8 cellular contexts compared by ENCODE assay signal in the genomic region with DNA sequence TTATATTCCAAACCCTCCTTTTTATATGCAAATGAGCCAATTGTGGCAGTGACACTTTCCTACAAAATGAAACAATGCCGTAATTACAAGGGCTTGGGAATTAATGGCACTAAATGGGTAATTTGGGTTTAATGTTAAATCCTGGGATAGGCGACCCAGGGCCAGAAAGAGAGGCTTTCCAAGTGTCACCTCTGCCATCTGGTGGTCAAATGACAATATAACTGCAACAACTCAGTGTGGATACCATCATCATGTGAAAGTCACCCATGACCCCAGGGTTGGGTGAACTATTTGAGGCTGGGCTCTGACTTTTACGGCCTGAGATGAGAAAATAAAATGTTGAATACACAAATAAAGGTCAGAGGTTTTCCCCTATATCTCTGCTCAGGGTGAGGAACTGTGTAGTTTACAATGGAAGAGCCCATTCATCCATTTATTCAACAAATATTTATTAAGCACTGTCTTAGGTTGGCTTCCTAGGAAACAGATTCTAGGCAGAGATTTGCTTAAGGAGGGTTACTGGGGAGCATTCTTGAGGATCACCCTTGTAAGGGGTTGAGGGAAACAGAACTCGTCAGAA. TPM values are rescaled to one million over a fixed set of nuclear protein-coding genes. Genes with fewer than 3 reads are reported as not detected.
A peak's percentile ranks its signal among the peaks of the same experiment; 100 is the strongest.
DNase-seq lines count a peak whose midpoint lies in the region; ATAC-seq and TF ChIP-seq lines count a peak whose summit lies in the region.

No MANE protein-coding gene starts in this region.

- peak; percentile 73 to 79 for ATAC-seq in activated naive CD4-positive, alpha-beta T cell treated with anti-CD3 and anti-CD28 coated beads, Interleukin-2, amount 50 U/mL, for 72 hours
- ATAC-seq in heart left ventricle: peak in 3 of 4 donors; percentile 59 to 70 (median 62)

- peak; percentile 66 to 71 for DNase-seq in NCI-H2081 (lab: John Stamatoyannopoulos, UW)
- no peak for DNase-seq in NCI-H2081 treated with DMSO at 0.1 percent for 48 hours (lab: John Stamatoyannopoulos, UW)
- DNase-seq in HAP-1 (ENCODE audit: low spot score in 2 of 2): peak; percentile 65 to 76
- peak; percentile 66 for DNase-seq in NCI-H460 (ENCODE audit: extremely low read depth, low read depth)
- DNase-seq in activated naive CD4-positive, alpha-beta T cell treated with anti-CD3 and anti-CD28 coated beads, Interleukin-2, amount 50 U/mL, for 72 hours (ENCODE audit: low spot score in 2 of 2): peak in 1 of 2 donors; percentile 41
- peak in 1 of 5 donors; percentile 25 for DNase-seq in heart left ventricle
- DNase-seq in renal cortical epithelial cell (ENCODE audit: low read depth): peak; percentile 49
- DNase-seq in cortex of kidney (lab: John Stamatoyannopoulos, UW): no peak

- WGBS in heart left ventricle, 4 donors: 13 to 27% (median 25%) methylated on average over 4 of the region's 4 CpGs

- peaks cover 3% of the 10 kb centered on the region for H3K4me1 ChIP-seq in HAP-1
- peaks cover 0 to 2% (median 0%) of the 10 kb centered on the region in 12 donors for H3K4me1 ChIP-seq in heart left ventricle

- H3K27me3 ChIP-seq in HAP-1 (ENCODE audit: low read depth) (no peaks in the 10 kb centered on the region), heart left ventricle (no peaks in the 10 kb centered on the region)

- intact Hi-C loops in heart left ventricle (cut with DNase I): loop anchor here in 4 of 10 donors (1.0 to 10.0 kb wide), 4 partner anchors 782 to 1245 kb away; partner anchors contain the start of gene COX7A2L (in 1 of the 4)

- in situ Hi-C loops in HAP-1 (cut with MboI; ENCODE audit: low sequenced_read_pairs): no loop called here

- H3K27ac ChIP-seq in heart left ventricle: no peak overlapping the region

- no peak overlapping the region for H3K4me3 ChIP-seq in HAP-1
- no peak overlapping the region for H3K4me3 ChIP-seq in heart left ventricle

- H3K9me3 Mint-ChIP-seq in activated naive CD4-positive, alpha-beta T cell treated with anti-CD3 and anti-CD28 coated beads, Interleukin-2, amount 50 U/mL, for 72 hours: no peaks in the 10 kb centered on the region

- no peaks in the 10 kb centered on the region for H3K36me3 ChIP-seq in HAP-1 (replicated peaks)
- no peaks in the 10 kb centered on the region for H3K36me3 ChIP-seq in heart left ventricle

- H3K27ac Mint-ChIP-seq in activated naive CD4-positive, alpha-beta T cell treated with anti-CD3 and anti-CD28 coated beads, Interleukin-2, amount 50 U/mL, for 72 hours: peak overlapping the region in 1 of 2 donors; percentile 30

- no peaks in the 10 kb centered on the region for H3K36me3 Mint-ChIP-seq in activated naive CD4-positive, alpha-beta T cell treated with anti-CD3 and anti-CD28 coated beads, Interleukin-2, amount 50 U/mL, for 72 hours

- H3K9me3 ChIP-seq in HAP-1: no peaks in the 10 kb centered on the region
- H3K9me3 ChIP-seq in heart left ventricle: no peaks in the 10 kb centered on the region

- no peak for TF ChIP-seq POLR2A in heart left ventricle (IDR thresholded peaks at IDR 0.05)

- TF ChIP-seq CTCF in heart left ventricle (IDR thresholded peaks at IDR 0.05): peak; percentile 55 to 75 (median 65)

RNA-seq across cellular contexts. Expression of gene THADA, which starts 13.6 kb away (rescaled TPM):
- 18.5 and 27.9 TPM in 2 replicates for total RNA-seq in NCI-H460 (2014; rRNA removed; shearing (Covaris generic))
- 18.0 and 23.3 TPM in 2 replicates for polyA plus RNA-seq in NCI-H460 (2014; cell fraction: nucleus; rRNA removed)
- 10 to 100 TPM; 19.3 to 33.5 TPM for total RNA-seq in activated naive CD4-positive, alpha-beta T cell treated with anti-CD3 and anti-CD28 coated beads, Interleukin-2, amount 50 U/mL, for 72 hours
- 10 to 100 TPM; 11.1 to 21.4 (median 13.6) TPM for total RNA-seq in heart left ventricle
- polyA plus RNA-seq in heart left ventricle: 10 to 100 TPM in 1 of 2 donors, 1 to 10 TPM in 1; 6.8 to 10.4 TPM
- total RNA-seq in renal cortical epithelial cell: 17.2 and 43.3 TPM in 2 replicates

RNA-seq across cellular contexts. Expression of gene PLEKHH2, which starts 27.7 kb away (rescaled TPM):
- total RNA-seq in NCI-H460 (2014; rRNA removed; shearing (Covaris generic)): 1.8 and 2.1 TPM in 2 replicates
- polyA plus RNA-seq in NCI-H460 (2014; cell fraction: nucleus; rRNA removed): 4.4 and 9.3 TPM in 2 replicates
- 1 to 10 TPM; 2.4 to 8.6 TPM for total RNA-seq in activated naive CD4-positive, alpha-beta T cell treated with anti-CD3 and anti-CD28 coated beads, Interleukin-2, amount 50 U/mL, for 72 hours
- total RNA-seq in heart left ventricle (1 to 10 TPM in 5 of 9 donors, under 1 TPM in 4; 0.69 to 6.5 (median 1.5) TPM), renal cortical epithelial cell (7.8 and 19.1 TPM in 2 replicates)
- polyA plus RNA-seq in heart left ventricle: 1 to 10 TPM in 1 of 2 donors, under 1 TPM in 1; 0.10 to 1.2 TPM

Comparison
In these comparisons a context has a peak if more than half of its experiments do, and no peak if none do; other contexts are left out.
1. DNase-seq: peak in NCI-H2081 (2 of 2), HAP-1 (2 of 2), NCI-H460 (single experiment) and renal cortical epithelial cell (single experiment); none in NCI-H2081 treated with DMSO at 0.1 percent for 48 hours (single experiment) and cortex of kidney (single experiment).